Comparison of ENCODE assay signal across 8 cellular contexts in genomic region chr3:119240101-119240581, GRCh38. TPM values are rescaled to one million over a fixed set of nuclear protein-coding genes. Genes with fewer than 3 reads are reported as not detected.
DNase-seq lines count a peak whose midpoint lies in the region; ATAC-seq and TF ChIP-seq lines count a peak whose summit lies in the region.

No MANE protein-coding gene starts in this region.

- DNase-seq in GM12864 (ENCODE audit: low read depth) = no peak
- peak; percentile 26 for DNase-seq in fibroblast of peridontal ligament (ENCODE audit: extremely low read depth)
- peak; percentile 73 for DNase-seq in neural progenitor cell (ENCODE audit: low spot score)
- DNase-seq in SIG-M5 treated with dmso at 0.1 percent for 504 hours (lab: John Stamatoyannopoulos, UW; ENCODE audit: unreplicated experiment) = no peak
- DNase-seq in NCI-H524 treated with DMSO at 0.1 percent for 48 hours (lab: John Stamatoyannopoulos, UW) = no peak

- peaks cover 23% of the 10 kb centered on the region for H3K36me3 ChIP-seq in HUES6 (ENCODE audit: control insufficient read depth, insufficient read depth, low read length)
- H3K36me3 ChIP-seq in neural progenitor cell = peaks cover 1% of the 10 kb centered on the region

- no peak overlapping the region for H3K27ac Mint-ChIP-seq in neural progenitor cell

- H2AFZ ChIP-seq in neural progenitor cell (replicated peaks) = peak overlapping the region; percentile 74

- H3K4me2 ChIP-seq in neural progenitor cell = peak overlapping the region; percentile 98

- no peaks in the 10 kb centered on the region for H4K20me1 ChIP-seq in neural progenitor cell (ENCODE audit: low read depth)

- peaks cover 38% of the 10 kb centered on the region for H3K79me2 ChIP-seq in neural progenitor cell (ENCODE audit: low read depth)

- peaks cover 17% of the 10 kb centered on the region for H3K4me1 Mint-ChIP-seq in neural progenitor cell

- peaks cover 24% of the 10 kb centered on the region for H3F3A ChIP-seq in neural progenitor cell (ENCODE audit: low read depth)

- H3K4me3 Mint-ChIP-seq in neural progenitor cell = peak overlapping the region; percentile 83

- peak overlapping the region; percentile 90; the same call in 1 of the 2 replicates for H3K27ac ChIP-seq in HUES6 (ENCODE audit: low read depth, low read length)
- peak overlapping the region; percentile 85 for H3K27ac ChIP-seq in VCaP
- H3K27ac ChIP-seq in neural progenitor cell = peak overlapping the region; percentile 90

- peaks cover under 1% of the 10 kb centered on the region for H3K36me3 Mint-ChIP-seq in neural progenitor cell

- H3K9ac ChIP-seq in HUES6 (ENCODE audit: low read length) (peak overlapping the region; percentile 70), neural progenitor cell (peak overlapping the region; percentile 60)

- H3K27me3 ChIP-seq in HUES6 (ENCODE audit: control insufficient read depth, insufficient read depth, low read length) (no peaks in the 10 kb centered on the region), neural progenitor cell (no peaks in the 10 kb centered on the region)

- ATAC-seq in GM21529 (IDR thresholded peaks at IDR 0.05; ENCODE audit: unreplicated experiment) = peak; percentile 20

- H3K27me3 Mint-ChIP-seq in neural progenitor cell (ENCODE audit: insufficient read depth, low read depth) = peaks cover 4% of the 10 kb centered on the region

- H3K9me3 ChIP-seq in HUES6 (ENCODE audit: control insufficient read depth, insufficient read depth, low read depth, low read length) (no peaks in the 10 kb centered on the region), neural progenitor cell (ENCODE audit: low read depth) (no peaks in the 10 kb centered on the region)

- peak overlapping the region; percentile 79 for H3K4me3 ChIP-seq in GM12864 (ENCODE audit: low read depth, low read length)
- H3K4me3 ChIP-seq in HUES6 (ENCODE audit: low read depth, low read length) = peak overlapping the region; percentile 64
- H3K4me3 ChIP-seq in neural progenitor cell = peak overlapping the region; percentile 73

- H3K4me1 ChIP-seq in HUES6 (ENCODE audit: control insufficient read depth, insufficient read depth, low read length) = no peaks in the 10 kb centered on the region
- H3K4me1 ChIP-seq in neural progenitor cell = peaks cover 18% of the 10 kb centered on the region

- no peak for TF ChIP-seq CTCF in GM12864 (IDR thresholded peaks at IDR 0.05; ENCODE audit: low read depth, low read length, missing control alignments)
- TF ChIP-seq CTCF in VCaP (conservative IDR thresholded peaks at IDR 0.05) = no peak
- TF ChIP-seq CTCF in neural progenitor cell (IDR thresholded peaks at IDR 0.05) = no peak

- H3K9me3 Mint-ChIP-seq in neural progenitor cell = peaks cover 2% of the 10 kb centered on the region

RNA-seq across cellular contexts. Expression of gene B4GALT4, which starts 0.5 kb away (rescaled TPM):
- 34.8 and 47.0 TPM in 2 replicates for total RNA-seq in neural progenitor cell (ENCODE audit: low replicate concordance)

RNA-seq across cellular contexts. Expression of gene ARHGAP31, which starts 54.0 kb away (rescaled TPM):
- 0.13 and 0.34 TPM in 2 replicates for total RNA-seq in neural progenitor cell (ENCODE audit: low replicate concordance)

Comparison
In these comparisons a context has a peak if more than half of its experiments do, and no peak if none do; other contexts are left out.
1. DNase-seq: peak in fibroblast of peridontal ligament (single experiment) and neural progenitor cell (single experiment); none in GM12864 (single experiment), SIG-M5 treated with dmso at 0.1 percent for 504 hours (single experiment) and NCI-H524 treated with DMSO at 0.1 percent for 48 hours (single experiment).
2. Peak in every context shown above with its lines, with median percentiles within 50 percentile points of each other: H3K4me3 ChIP-seq and H3K27ac ChIP-seq.